ENCODE assay signal across 13 cellular contexts in the genomic region with DNA sequence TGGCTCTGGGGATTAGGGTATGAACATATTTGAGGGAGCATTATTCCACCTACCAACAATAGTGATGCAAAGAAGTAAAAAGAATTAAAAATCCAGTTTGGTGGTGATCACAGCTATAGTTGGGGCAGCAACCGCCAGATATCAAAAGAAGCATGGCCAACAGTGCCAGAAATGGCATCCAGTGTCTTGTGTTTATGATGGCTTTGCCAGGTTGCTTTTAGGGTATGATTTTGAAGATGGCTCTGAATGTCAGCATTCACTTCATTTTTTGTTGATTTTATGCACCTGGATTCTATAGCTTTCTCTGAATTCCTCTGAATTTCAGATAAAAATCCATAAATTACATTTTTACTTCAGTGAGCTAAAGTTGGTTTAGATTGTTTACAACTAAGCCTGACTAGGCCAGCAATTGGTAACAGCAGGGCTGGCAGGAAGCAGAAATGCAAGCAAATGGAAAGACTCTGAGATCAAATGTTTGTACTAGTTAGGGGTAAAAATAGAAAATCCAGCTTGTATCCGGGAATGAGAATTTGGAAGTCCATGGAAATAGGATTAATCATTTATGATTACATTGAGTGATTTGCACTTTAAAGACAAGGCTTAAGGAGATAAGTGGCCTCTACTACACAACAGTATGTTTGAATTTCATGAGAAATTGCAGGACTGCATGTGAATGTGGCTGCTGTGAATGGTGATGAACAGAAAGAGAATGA. TPM values are rescaled to one million over a fixed set of nuclear protein-coding genes. Genes with fewer than 3 reads are reported as not detected.
DNase-seq lines count a peak whose midpoint lies in the region; ATAC-seq and TF ChIP-seq lines count a peak whose summit lies in the region.
"Had no signal": no experiment of that assay in that cellular context is flagged by ENCODE, and none has a peak within 500 bp of the region (broad histone marks: within the 10 kb centered on the region; RNA-seq: fewer than 3 reads in every experiment).

No MANE protein-coding gene starts in this region.

- DNase-seq in HFFc6 (peak; percentile 37), dermis blood vessel endothelial cell (peak; percentile 22), thoracic aorta (ENCODE audit: low spot score) (no peak), D341Med (ENCODE audit: low spot score) (no peak)
- no peak for DNase-seq in activated CD8-positive, alpha-beta memory T cell treated with anti-CD3 and anti-CD28 coated beads, Interleukin-2, amount 10 ng/mL, durations not matched to agents 7 days and 5 days
- DNase-seq: activated T-cell treated with anti-CD3 and anti-CD28 coated beads, Interleukin-2, amount 50 U/mL, for 24 hours; MV-4-11; NCI-H2171 had no signal

- TF ChIP-seq CTCF in HFFc6 (IDR thresholded peaks at IDR 0.05) = no peak
- no peak for TF ChIP-seq CTCF in thoracic aorta (IDR thresholded peaks at IDR 0.05)

- H3K4me3 Mint-ChIP-seq in HFFc6 = peak overlapping the region; percentile 60
- no peak overlapping the region for H3K4me3 Mint-ChIP-seq in activated CD8-positive, alpha-beta memory T cell treated with anti-CD3 and anti-CD28 coated beads, Interleukin-2, amount 10 ng/mL, durations not matched to agents 7 days and 5 days
- H3K4me3 Mint-ChIP-seq: activated T-cell treated with anti-CD3 and anti-CD28 coated beads, Interleukin-2, amount 50 U/mL, for 24 hours; memory B cell; stimulated activated naive CD8-positive, alpha-beta T cell treated with anti-CD3 and anti-CD28 coated beads, Interleukin-15, Interleukin-2, amounts not matched to agents 100 ng/mL and 50 ng/mL, for 24 hours had no signal

- peaks cover 87% of the 10 kb centered on the region for H3K4me1 Mint-ChIP-seq in HFFc6 (ENCODE audit: low read depth)
- no peaks in the 10 kb centered on the region for H3K4me1 Mint-ChIP-seq in activated CD8-positive, alpha-beta memory T cell treated with anti-CD3 and anti-CD28 coated beads, Interleukin-2, amount 10 ng/mL, durations not matched to agents 7 days and 5 days
- H3K4me1 Mint-ChIP-seq: memory B cell had no signal

- CTCF ChIA-PET in activated CD8-positive, alpha-beta memory T cell treated with anti-CD3 and anti-CD28 coated beads, Interleukin-2, amount 10 ng/mL, durations not matched to agents 7 days and 5 days (lab: Charles Lee) = no interaction called here

- H3K27ac ChIP-seq in mesodermal cell (ENCODE audit: low read depth, low read length, severe bottlenecking) (peak overlapping the region; percentile 62), thoracic aorta (peak overlapping the region; percentile 53 to 81)

- H3K27me3 ChIP-seq in thoracic aorta (replicated peaks; ENCODE audit: insufficient read depth) = no peaks in the 10 kb centered on the region

- H3K9me3 ChIP-seq in mesodermal cell (ENCODE audit: control insufficient read depth, low read length) = no peaks in the 10 kb centered on the region
- no peaks in the 10 kb centered on the region for H3K9me3 ChIP-seq in thoracic aorta

- WGBS in mesodermal cell (ENCODE audit: insufficient coverage in 2 of 2), 2 experiments = 93 to 95% methylated on average over 2 of the region's 2 CpGs

- H3K36me3 ChIP-seq in mesodermal cell (ENCODE audit: control insufficient read depth, insufficient read depth, low read length) (peaks cover 14% of the 10 kb centered on the region), thoracic aorta (peaks cover 19% of the 10 kb centered on the region)

- peaks cover 4% of the 10 kb centered on the region; the same call in 1 of the 2 replicates for H3K9me3 Mint-ChIP-seq in HFFc6
- H3K9me3 Mint-ChIP-seq in activated CD8-positive, alpha-beta memory T cell treated with anti-CD3 and anti-CD28 coated beads, Interleukin-2, amount 10 ng/mL, durations not matched to agents 7 days and 5 days (ENCODE audit: low read depth) = no peaks in the 10 kb centered on the region
- H3K9me3 Mint-ChIP-seq: activated T-cell treated with anti-CD3 and anti-CD28 coated beads, Interleukin-2, amount 50 U/mL, for 24 hours; memory B cell; stimulated activated naive CD8-positive, alpha-beta T cell treated with anti-CD3 and anti-CD28 coated beads, Interleukin-15, Interleukin-2, amounts not matched to agents 100 ng/mL and 50 ng/mL, for 24 hours had no signal

- H3K36me3 Mint-ChIP-seq in HFFc6 (ENCODE audit: low read depth) = peaks cover 47% of the 10 kb centered on the region
- H3K36me3 Mint-ChIP-seq in activated CD8-positive, alpha-beta memory T cell treated with anti-CD3 and anti-CD28 coated beads, Interleukin-2, amount 10 ng/mL, durations not matched to agents 7 days and 5 days = no peaks in the 10 kb centered on the region
- H3K36me3 Mint-ChIP-seq: memory B cell had no signal

- H3K4me1 ChIP-seq in mesodermal cell (ENCODE audit: control insufficient read depth, insufficient read depth, low read length, poor library complexity, severe bottlenecking) = peaks cover 5% of the 10 kb centered on the region
- H3K4me1 ChIP-seq in thoracic aorta (ENCODE audit: control insufficient read depth in 1 of 2, low read depth in 2 of 2) = peaks cover 26 to 61% of the 10 kb centered on the region in 2 donors

- H3K27ac Mint-ChIP-seq in HFFc6 = peak overlapping the region; percentile 83
- H3K27ac Mint-ChIP-seq in activated CD8-positive, alpha-beta memory T cell treated with anti-CD3 and anti-CD28 coated beads, Interleukin-2, amount 10 ng/mL, durations not matched to agents 7 days and 5 days = no peak overlapping the region
- H3K27ac Mint-ChIP-seq: activated T-cell treated with anti-CD3 and anti-CD28 coated beads, Interleukin-2, amount 50 U/mL, for 24 hours; memory B cell; stimulated activated naive CD8-positive, alpha-beta T cell treated with anti-CD3 and anti-CD28 coated beads, Interleukin-15, Interleukin-2, amounts not matched to agents 100 ng/mL and 50 ng/mL, for 24 hours had no signal

- ATAC-seq in thoracic aorta (ENCODE audit: insufficient number of reproducible peaks, low FRiP score, low read depth) = no peak
- ATAC-seq in GM18502 (IDR thresholded peaks at IDR 0.05; ENCODE audit: poor library complexity, unreplicated experiment) = no peak
- no peak for ATAC-seq in activated CD8-positive, alpha-beta memory T cell treated with anti-CD3 and anti-CD28 coated beads, Interleukin-2, amount 10 ng/mL, durations not matched to agents 7 days and 5 days
- no peak for ATAC-seq in GM18498 (IDR thresholded peaks at IDR 0.05; ENCODE audit: unreplicated experiment)

- peaks cover 29% of the 10 kb centered on the region for H3K27me3 Mint-ChIP-seq in HFFc6 (ENCODE audit: insufficient read depth)
- H3K27me3 Mint-ChIP-seq in activated CD8-positive, alpha-beta memory T cell treated with anti-CD3 and anti-CD28 coated beads, Interleukin-2, amount 10 ng/mL, durations not matched to agents 7 days and 5 days = peaks cover 5% of the 10 kb centered on the region
- H3K27me3 Mint-ChIP-seq: memory B cell had no signal

- no peak overlapping the region for H3K4me3 ChIP-seq in mesodermal cell (ENCODE audit: extremely low read depth, insufficient read depth, low read length, poor library complexity, severe bottlenecking)
- H3K4me3 ChIP-seq in thoracic aorta = no peak overlapping the region

RNA-seq across cellular contexts. Expression of a gene that starts 40.4 kb away (rescaled TPM):
- 100 to 1,000 TPM; 348 to 594 (median 356) TPM for total RNA-seq in HFFc6 (2021; fragmentation: NEBNext Ultra II Directional; extraction: Animal tissue kit (Norgen Biotek cat#: 25700))
- 4.2 and 10.9 TPM in 2 replicates for total RNA-seq in dermis blood vessel endothelial cell
- polyA plus RNA-seq in mesodermal cell (2013, experiment 1 of 2) = 859 TPM
- polyA plus RNA-seq in mesodermal cell (2013, experiment 2 of 2) = 960 TPM
- 100 to 1,000 TPM; 734 to 875 TPM for total RNA-seq in thoracic aorta
- total RNA-seq in activated CD8-positive, alpha-beta memory T cell treated with anti-CD3 and anti-CD28 coated beads, Interleukin-2, amount 10 ng/mL, durations not matched to agents 7 days and 5 days = under 1 TPM in 1 of 2 experiments, not detected in 1; 0.23 TPM

Comparison
In these comparisons a context has a peak if more than half of its experiments do, and no peak if none do; other contexts are left out.
1. DNase-seq: peak in HFFc6 (single experiment) and dermis blood vessel endothelial cell (single experiment); none in thoracic aorta (single experiment), activated CD8-positive, alpha-beta memory T cell treated with anti-CD3 and anti-CD28 coated beads, Interleukin-2, amount 10 ng/mL, durations not matched to agents 7 days and 5 days (single experiment) and D341Med (single experiment).
2. RNA of a gene that starts 40.4 kb away (total RNA-seq): 734 to 875 TPM in thoracic aorta and 348 to 594 TPM in HFFc6; 4.2 to 10.9 TPM in dermis blood vessel endothelial cell and 0.23 TPM in activated CD8-positive, alpha-beta memory T cell treated with anti-CD3 and anti-CD28 coated beads, Interleukin-2, amount 10 ng/mL, durations not matched to agents 7 days and 5 days; every median in the first group is over 10 times any median in the second.